In the genomic region with DNA sequence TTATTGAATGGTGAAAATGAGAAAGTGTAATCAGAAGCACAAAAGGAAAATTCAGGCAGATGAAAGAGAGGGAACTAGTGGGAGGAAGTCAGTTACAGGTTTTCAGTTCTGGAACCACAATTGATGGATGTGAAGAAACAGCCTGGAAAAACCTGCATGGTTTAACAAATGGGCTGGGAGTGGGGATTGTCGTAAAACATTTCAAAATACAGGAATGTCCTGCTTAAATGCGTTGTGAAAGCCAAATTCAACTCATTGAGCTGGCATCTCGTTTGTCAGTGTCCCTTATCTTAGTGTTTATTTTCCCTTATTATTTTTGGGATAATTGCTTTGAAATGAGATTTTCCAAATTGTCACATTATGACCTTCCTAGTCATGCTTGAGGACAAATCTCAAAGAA, we compare ENCODE assay signal across 20 cellular contexts.
"Had no signal": no experiment of that assay in that cellular context is flagged by ENCODE, and none has a peak within 500 bp of the region (broad histone marks: within the 10 kb centered on the region; RNA-seq: fewer than 3 reads in every experiment).

No MANE protein-coding gene starts in this region.

- DNase-seq: activated CD4-positive, alpha-beta T cell treated with anti-CD3 and anti-CD28 coated beads, Interleukin-2, amount 50 U/mL, for 48 hours; activated gamma-delta T cell treated with Interleukin-2 at 50 U/mL for 16 hours; activated naive CD8-positive, alpha-beta T cell treated with anti-CD3 and anti-CD28 coated beads for 36 hours; anterior cingulate cortex; brain microvascular endothelial cell; central memory CD4-positive, alpha-beta T cell; dorsolateral prefrontal cortex; endodermal cell; heart left ventricle; left ventricle myocardium superior; mucosa of descending colon; naive B cell; nucleus accumbens; sigmoid colon; stimulated activated CD4-positive, alpha-beta T cell treated with anti-CD3 and anti-CD28 coated beads, Interleukin-1b, Interleukin-23, amount 100 ng/mL, for 48 hours; stimulated activated CD8-positive, alpha-beta memory T cell treated with anti-CD3 and anti-CD28 coated beads, Interleukin-4, amount 100 ng/mL, for 48 hours; stimulated activated naive CD4-positive, alpha-beta T cell; upper lobe of right lung had no signal

- FAIRE-seq: colon, TTC549 had no signal
